Comparison of ENCODE assay signal across 15 cellular contexts in genomic region chr19:5290336-5291262, GRCh38. TPM values are rescaled to one million over a fixed set of nuclear protein-coding genes. Genes with fewer than 3 reads are reported as not detected.
DNase-seq lines count a peak whose midpoint lies in the region; ATAC-seq and TF ChIP-seq lines count a peak whose summit lies in the region.
"Had no signal": no experiment of that assay in that cellular context is flagged by ENCODE, and none has a peak within 500 bp of the region (broad histone marks: within the 10 kb centered on the region; RNA-seq: fewer than 3 reads in every experiment).

No MANE protein-coding gene starts in this region.

- H3K4me1 ChIP-seq in psoas muscle = peaks cover 14% of the 10 kb centered on the region

- no peaks in the 10 kb centered on the region for H3K9me3 Mint-ChIP-seq in progenitor cell of endocrine pancreas (ENCODE audit: low read depth)
- H3K9me3 Mint-ChIP-seq in activated CD4-positive, alpha-beta T cell treated with anti-CD3 and anti-CD28 coated beads, Interleukin-2, amount 10 ng/mL, durations not matched to agents 24 days and 14 days = no peaks in the 10 kb centered on the region

- no peak for ATAC-seq in psoas muscle

- no peaks in the 10 kb centered on the region for H3K27me3 ChIP-seq in psoas muscle (ENCODE audit: insufficient read depth in 3 of 3, low read length in 2 of 3)

- H3K4me1 Mint-ChIP-seq in progenitor cell of endocrine pancreas (ENCODE audit: low read depth) = peaks cover 13% of the 10 kb centered on the region
- H3K4me1 Mint-ChIP-seq in activated CD4-positive, alpha-beta T cell treated with anti-CD3 and anti-CD28 coated beads, Interleukin-2, amount 10 ng/mL, durations not matched to agents 24 days and 14 days = no peaks in the 10 kb centered on the region

- H3K27ac ChIP-seq in angular gyrus (ENCODE audit: low read depth, low read length) = peak overlapping the region; percentile 92
- no peak overlapping the region for H3K27ac ChIP-seq in psoas muscle
- H3K27ac ChIP-seq: GM23248 had no signal

- 73 to 81% (median 80%) methylated on average over 29 of the region's 29 CpGs for WGBS in psoas muscle, 3 donors

- peaks cover 0 to 6% of the 10 kb centered on the region in 2 donors for H3K36me3 ChIP-seq in psoas muscle (ENCODE audit: insufficient read depth in 1 of 2, low read depth in 1 of 2)

- H3K27ac Mint-ChIP-seq in progenitor cell of endocrine pancreas = no peak overlapping the region
- H3K27ac Mint-ChIP-seq in activated CD4-positive, alpha-beta T cell treated with anti-CD3 and anti-CD28 coated beads, Interleukin-2, amount 10 ng/mL, durations not matched to agents 24 days and 14 days = no peak overlapping the region

- H3K36me3 Mint-ChIP-seq in progenitor cell of endocrine pancreas (ENCODE audit: insufficient read depth) = peaks cover 3% of the 10 kb centered on the region
- no peaks in the 10 kb centered on the region for H3K36me3 Mint-ChIP-seq in activated CD4-positive, alpha-beta T cell treated with anti-CD3 and anti-CD28 coated beads, Interleukin-2, amount 10 ng/mL, durations not matched to agents 24 days and 14 days (ENCODE audit: low read depth)

- intact Hi-C loops in psoas muscle (cut with DNase I) = no loop called here
- intact Hi-C loops in activated CD4-positive, alpha-beta T cell treated with anti-CD3 and anti-CD28 coated beads, Interleukin-2, amount 10 ng/mL, durations not matched to agents 24 days and 14 days (cut with micrococcal nuclease) = no loop called here

- no peaks in the 10 kb centered on the region for H3K27me3 Mint-ChIP-seq in progenitor cell of endocrine pancreas
- H3K27me3 Mint-ChIP-seq in activated CD4-positive, alpha-beta T cell treated with anti-CD3 and anti-CD28 coated beads, Interleukin-2, amount 10 ng/mL, durations not matched to agents 24 days and 14 days = peaks cover 17% of the 10 kb centered on the region

- H3K4me3 ChIP-seq in AG10803 (ENCODE audit: low read length) = 0 out of 2 replicates have a peak overlapping the region, but pooled peaks have one; percentile 85
- H3K4me3 ChIP-seq in psoas muscle = peak overlapping the region; percentile 85
- H3K4me3 ChIP-seq: GM23248 had no signal

- H3K9me3 ChIP-seq in psoas muscle = no peaks in the 10 kb centered on the region

- TF ChIP-seq CTCF in AG10803 (conservative IDR thresholded peaks at IDR 0.05; ENCODE audit: low read length) = no peak
- no peak for TF ChIP-seq CTCF in psoas muscle (IDR thresholded peaks at IDR 0.05)
- no peak for TF ChIP-seq CTCF in progenitor cell of endocrine pancreas (IDR thresholded peaks at IDR 0.05; ENCODE audit: unreplicated experiment)

- H3K4me3 Mint-ChIP-seq in progenitor cell of endocrine pancreas (ENCODE audit: low read depth) = no peak overlapping the region
- no peak overlapping the region for H3K4me3 Mint-ChIP-seq in activated CD4-positive, alpha-beta T cell treated with anti-CD3 and anti-CD28 coated beads, Interleukin-2, amount 10 ng/mL, durations not matched to agents 24 days and 14 days

- DNase-seq in AG10803 (ENCODE audit: low read depth) (no peak), hippocampal formation (lab: John Stamatoyannopoulos, UW) (peak; percentile 64 to 72), psoas muscle (no peak), progenitor cell of endocrine pancreas (ENCODE audit: low spot score, unreplicated experiment) (no peak), KG1 (lab: John Stamatoyannopoulos, UW) (no peak)
- DNase-seq in activated CD4-positive, alpha-beta T cell treated with anti-CD3 and anti-CD28 coated beads, Interleukin-2, amount 10 ng/mL, durations not matched to agents 24 days and 14 days = no peak
- no peak for DNase-seq in activated CD4-positive, CD25-positive, alpha-beta regulatory T cell treated with anti-CD3 and anti-CD28 coated beads, Interleukin-2, amount 50 U/mL, for 72 hours
- DNase-seq: activated T-cell treated with anti-CD3 and anti-CD28 coated beads for 4 hours; dermis blood vessel endothelial cell; GM23248; NCI-H1105 treated with DMSO at 0.1 percent for 48 hours; NCI-H226; stimulated activated naive CD4-positive, alpha-beta T cell treated with Interleukin-2 at 50 U/mL for 16 hours had no signal

RNA-seq across cellular contexts. Expression of gene PTPRS, which starts 50.0 kb away (rescaled TPM):
- total RNA-seq in psoas muscle (10 to 100 TPM; 11.4 to 29.7 (median 23.5) TPM), progenitor cell of endocrine pancreas (219 and 234 TPM in 2 replicates)
- 1 to 10 TPM; 4.2 to 5.5 (median 4.3) TPM for polyA plus RNA-seq in psoas muscle
- total RNA-seq in activated CD4-positive, alpha-beta T cell treated with anti-CD3 and anti-CD28 coated beads, Interleukin-2, amount 10 ng/mL, durations not matched to agents 24 days and 14 days = 0.05 and 0.09 TPM in 2 replicates
- total RNA-seq: T-helper 1 cell treated with Interleukin-12 subunit alpha and Interleukin-12 subunit beta and Interleukin-4 antibody, amounts not matched to agents 30 ng/mL and 1 ng/mL, for 36 hours had no signal

Comparison
In these comparisons a context has a peak if more than half of its experiments do, and no peak if none do; other contexts are left out.
1. DNase-seq: peak in hippocampal formation (2 of 2); none in AG10803 (single experiment), psoas muscle (0 of 2), progenitor cell of endocrine pancreas (single experiment), KG1 (single experiment), activated CD4-positive, alpha-beta T cell treated with anti-CD3 and anti-CD28 coated beads, Interleukin-2, amount 10 ng/mL, durations not matched to agents 24 days and 14 days (single experiment) and activated CD4-positive, CD25-positive, alpha-beta regulatory T cell treated with anti-CD3 and anti-CD28 coated beads, Interleukin-2, amount 50 U/mL, for 72 hours (single experiment).
2. RNA of gene PTPRS, which starts 50.0 kb away (total RNA-seq): 219 to 234 TPM in progenitor cell of endocrine pancreas and 11.4 to 29.7 TPM in psoas muscle; 0.05 to 0.09 TPM in activated CD4-positive, alpha-beta T cell treated with anti-CD3 and anti-CD28 coated beads, Interleukin-2, amount 10 ng/mL, durations not matched to agents 24 days and 14 days; every median in the first group is over 10 times any median in the second.